8 cellular contexts compared by ENCODE assay signal in the genomic region with DNA sequence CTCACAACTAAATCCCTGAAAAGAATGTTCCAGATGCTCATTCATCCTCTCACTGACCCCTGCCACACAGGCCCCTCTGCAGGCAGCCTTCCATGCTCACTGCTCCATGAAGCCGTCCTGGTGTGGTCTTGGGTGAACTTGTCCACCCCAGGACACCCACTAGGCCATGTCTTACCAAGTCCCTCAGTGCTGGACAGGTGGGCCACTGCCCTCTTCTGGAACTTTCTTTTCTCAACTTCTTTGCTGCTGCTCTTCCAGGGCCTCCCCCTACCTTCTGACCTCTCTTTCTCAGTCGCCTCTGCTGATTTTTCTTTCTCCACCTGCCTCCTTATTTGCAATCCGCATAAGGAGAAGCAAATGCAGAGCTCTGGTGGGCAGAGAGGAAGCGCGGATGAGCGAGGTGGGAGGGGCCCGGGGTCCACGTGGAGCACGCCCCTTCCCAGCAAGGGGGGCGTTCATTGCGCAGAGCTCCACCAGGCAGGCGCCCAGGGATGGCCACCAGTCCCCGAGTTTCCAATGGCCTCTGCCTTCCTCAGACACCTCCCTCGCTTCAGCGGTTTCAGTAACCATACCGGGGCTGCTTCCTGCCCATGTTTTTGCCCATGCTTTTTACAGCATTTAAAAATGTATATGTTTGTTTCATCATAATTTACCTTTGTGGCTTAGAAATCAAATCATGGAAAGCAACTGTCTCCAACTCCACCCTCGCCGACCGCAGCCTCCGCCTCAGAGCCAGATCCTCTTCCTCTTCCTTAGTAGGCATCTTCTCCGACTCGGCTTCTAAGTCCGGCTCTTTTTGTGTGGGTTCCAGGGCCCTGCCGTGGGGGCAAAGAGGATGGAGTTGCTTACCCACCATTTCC.
DNase-seq lines count a peak whose midpoint lies in the region; ATAC-seq and TF ChIP-seq lines count a peak whose summit lies in the region.
"Had no signal": no experiment of that assay in that cellular context is flagged by ENCODE, and none has a peak within 500 bp of the region (broad histone marks: within the 10 kb centered on the region; RNA-seq: fewer than 3 reads in every experiment).

No MANE protein-coding gene starts in this region.

- H3K4me3 ChIP-seq in GM23338 = no peak overlapping the region
- H3K4me3 ChIP-seq in OCI-LY3 (ENCODE audit: low read length) = peak overlapping the region; percentile 61

- no peak overlapping the region for H3K9ac ChIP-seq in OCI-LY3 (ENCODE audit: low read length)

- H3K27ac Mint-ChIP-seq in GM23338 = 0 out of 2 replicates have a peak overlapping the region, but pooled peaks have one; percentile 29
- H3K27ac Mint-ChIP-seq in activated naive CD8-positive, alpha-beta T cell = peak overlapping the region; percentile 41
- H3K27ac Mint-ChIP-seq in stimulated activated effector memory CD8-positive, alpha-beta T cell treated with anti-CD3 and anti-CD28 coated beads, Interleukin-12 subunit alpha, Interleukin-12 subunit beta, amount 100 ng/mL, for 72 hours = peak overlapping the region; percentile 86

- DNase-seq in GM23338 (ENCODE audit: low spot score) (peak; percentile 32), DMS 273 (lab: John Stamatoyannopoulos, UW; ENCODE audit: unreplicated experiment) (no peak)
- DNase-seq in stimulated activated effector memory CD8-positive, alpha-beta T cell treated with anti-CD3 and anti-CD28 coated beads, Interleukin-12 subunit alpha, Interleukin-12 subunit beta, amount 100 ng/mL, for 72 hours (ENCODE audit: low spot score in 2 of 2) = no peak
- DNase-seq: erythroblast had no signal

- H3K36me3 Mint-ChIP-seq in GM23338 (ENCODE audit: low read depth) = peaks cover 33% of the 10 kb centered on the region
- H3K36me3 Mint-ChIP-seq in activated naive CD8-positive, alpha-beta T cell = peaks cover 4% of the 10 kb centered on the region
- no peaks in the 10 kb centered on the region for H3K36me3 Mint-ChIP-seq in stimulated activated effector memory CD8-positive, alpha-beta T cell treated with anti-CD3 and anti-CD28 coated beads, Interleukin-12 subunit alpha, Interleukin-12 subunit beta, amount 100 ng/mL, for 72 hours

- peaks cover 12% of the 10 kb centered on the region; the same call in 1 of the 2 replicates for H3K36me3 ChIP-seq in GM23338 (ENCODE audit: insufficient read depth)
- H3K36me3 ChIP-seq in OCI-LY3 (replicated peaks; ENCODE audit: low read depth, low read length) = peaks cover 6% of the 10 kb centered on the region

- peaks cover 12% of the 10 kb centered on the region for H3K27me3 Mint-ChIP-seq in GM23338 (ENCODE audit: insufficient read depth, low read depth, poor library complexity)
- no peaks in the 10 kb centered on the region for H3K27me3 Mint-ChIP-seq in activated naive CD8-positive, alpha-beta T cell

- H3K9me2 ChIP-seq in GM23338 (ENCODE audit: insufficient read depth) = no peaks in the 10 kb centered on the region

- peaks cover 8% of the 10 kb centered on the region for H3K4me1 Mint-ChIP-seq in GM23338
- peaks cover 8% of the 10 kb centered on the region for H3K4me1 Mint-ChIP-seq in activated naive CD8-positive, alpha-beta T cell (ENCODE audit: low read depth)
- H3K4me1 Mint-ChIP-seq in stimulated activated effector memory CD8-positive, alpha-beta T cell treated with anti-CD3 and anti-CD28 coated beads, Interleukin-12 subunit alpha, Interleukin-12 subunit beta, amount 100 ng/mL, for 72 hours = peaks cover 26% of the 10 kb centered on the region

- H3K4me1 ChIP-seq in GM23338 (ENCODE audit: insufficient read depth) (no peaks in the 10 kb centered on the region; the same call in 1 of the 2 replicates), OCI-LY3 (ENCODE audit: low read length) (0 out of 2 replicates have a peak, but pooled peaks cover 5% of the 10 kb centered on the region)

- H3K27me3 ChIP-seq in GM23338 (ENCODE audit: insufficient read depth) (no peaks in the 10 kb centered on the region), OCI-LY3 (ENCODE audit: low read depth, low read length) (no peaks in the 10 kb centered on the region)

- no peak overlapping the region for H3K4me3 Mint-ChIP-seq in GM23338
- peak overlapping the region; percentile 80 for H3K4me3 Mint-ChIP-seq in activated naive CD8-positive, alpha-beta T cell
- peak overlapping the region; percentile 69 for H3K4me3 Mint-ChIP-seq in stimulated activated effector memory CD8-positive, alpha-beta T cell treated with anti-CD3 and anti-CD28 coated beads, Interleukin-12 subunit alpha, Interleukin-12 subunit beta, amount 100 ng/mL, for 72 hours

- no peaks in the 10 kb centered on the region for H4K20me1 ChIP-seq in GM23338 (replicated peaks; ENCODE audit: insufficient read depth)
- H4K20me1 ChIP-seq in OCI-LY3 (ENCODE audit: insufficient read depth, low read length) = no peaks in the 10 kb centered on the region

- H3K79me2 ChIP-seq in GM23338 (replicated peaks; ENCODE audit: insufficient read depth) (no peaks in the 10 kb centered on the region), OCI-LY3 (ENCODE audit: low read length) (no peaks in the 10 kb centered on the region)

- TF ChIP-seq CTCF in GM23338 (conservative IDR thresholded peaks at IDR 0.05; ENCODE audit: low read depth in 2 of 2) (peak in 1 of 2 experiments; percentile 37; a peak in 2 of 4 replicates), OCI-LY3 (IDR thresholded peaks at IDR 0.05; ENCODE audit: low read depth, low read length) (peak; percentile 15; the same call in 1 of the 2 replicates)

- peaks cover 23% of the 10 kb centered on the region for H3K9me3 Mint-ChIP-seq in GM23338
- peaks cover 11% of the 10 kb centered on the region for H3K9me3 Mint-ChIP-seq in activated naive CD8-positive, alpha-beta T cell (ENCODE audit: low read depth)
- H3K9me3 Mint-ChIP-seq in stimulated activated effector memory CD8-positive, alpha-beta T cell treated with anti-CD3 and anti-CD28 coated beads, Interleukin-12 subunit alpha, Interleukin-12 subunit beta, amount 100 ng/mL, for 72 hours = peaks cover 8% of the 10 kb centered on the region

- H2AFZ ChIP-seq in GM23338 (peak overlapping the region; percentile 83), OCI-LY3 (ENCODE audit: low read depth, low read length) (0 out of 2 replicates have a peak overlapping the region, but pooled peaks have one; percentile 70)

- no peaks in the 10 kb centered on the region for H3F3A ChIP-seq in GM23338 (replicated peaks; ENCODE audit: low read depth)

- H3K4me2 ChIP-seq in GM23338 (peak overlapping the region; percentile 29; the same call in 1 of the 2 replicates), OCI-LY3 (ENCODE audit: low read length) (peak overlapping the region; percentile 55)

- ATAC-seq in GM23338 (peak; percentile 57), HG02885 (IDR thresholded peaks at IDR 0.05; ENCODE audit: poor library complexity, unreplicated experiment) (no peak), HG03432 (IDR thresholded peaks at IDR 0.05; ENCODE audit: unreplicated experiment) (no peak)
- ATAC-seq in stimulated activated effector memory CD8-positive, alpha-beta T cell treated with anti-CD3 and anti-CD28 coated beads, Interleukin-12 subunit alpha, Interleukin-12 subunit beta, amount 100 ng/mL, for 72 hours = peak; percentile 58

- no peaks in the 10 kb centered on the region for H3K9me3 ChIP-seq in OCI-LY3 (ENCODE audit: insufficient read depth, low read length)

- H3K27ac ChIP-seq in GM23338 (ENCODE audit: low read depth) (no peak overlapping the region), OCI-LY3 (ENCODE audit: low read length) (no peak overlapping the region)

TF ChIP-seq in GM23338, 12 proteins besides CTCF, POLR2A, EP300 and RAD21 (continues in another document):
- no peak for TF ChIP-seq CREB1 (CRISPR knock-in tag; IDR thresholded peaks at IDR 0.05; ENCODE audit: low read depth)
- TF ChIP-seq EZH2phosphoT487 (IDR thresholded peaks at IDR 0.05; ENCODE audit: unreplicated experiment) = no peak
- TF ChIP-seq NANOG (IDR thresholded peaks at IDR 0.05; ENCODE audit: borderline replicate concordance) = no peak
- TF ChIP-seq EZH2 (IDR thresholded peaks at IDR 0.05; ENCODE audit: low read depth, unreplicated experiment) = no peak
- TF ChIP-seq POLR2AphosphoS5 (IDR thresholded peaks at IDR 0.05; ENCODE audit: low read depth) = no peak
- TF ChIP-seq, protein P1, sequence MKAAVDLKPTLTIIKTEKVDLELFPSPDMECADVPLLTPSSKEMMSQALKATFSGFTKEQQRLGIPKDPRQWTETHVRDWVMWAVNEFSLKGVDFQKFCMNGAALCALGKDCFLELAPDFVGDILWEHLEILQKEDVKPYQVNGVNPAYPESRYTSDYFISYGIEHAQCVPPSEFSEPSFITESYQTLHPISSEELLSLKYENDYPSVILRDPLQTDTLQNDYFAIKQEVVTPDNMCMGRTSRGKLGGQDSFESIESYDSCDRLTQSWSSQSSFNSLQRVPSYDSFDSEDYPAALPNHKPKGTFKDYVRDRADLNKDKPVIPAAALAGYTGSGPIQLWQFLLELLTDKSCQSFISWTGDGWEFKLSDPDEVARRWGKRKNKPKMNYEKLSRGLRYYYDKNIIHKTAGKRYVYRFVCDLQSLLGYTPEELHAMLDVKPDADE (IDR thresholded peaks at IDR 0.05) = no peak
- no peak for TF ChIP-seq ZNF114 (CRISPR knock-in tag; IDR thresholded peaks at IDR 0.05)
- no peak for TF ChIP-seq ZNF331 (CRISPR knock-in tag; IDR thresholded peaks at IDR 0.05; ENCODE audit: low read depth)
- TF ChIP-seq, protein P2, sequence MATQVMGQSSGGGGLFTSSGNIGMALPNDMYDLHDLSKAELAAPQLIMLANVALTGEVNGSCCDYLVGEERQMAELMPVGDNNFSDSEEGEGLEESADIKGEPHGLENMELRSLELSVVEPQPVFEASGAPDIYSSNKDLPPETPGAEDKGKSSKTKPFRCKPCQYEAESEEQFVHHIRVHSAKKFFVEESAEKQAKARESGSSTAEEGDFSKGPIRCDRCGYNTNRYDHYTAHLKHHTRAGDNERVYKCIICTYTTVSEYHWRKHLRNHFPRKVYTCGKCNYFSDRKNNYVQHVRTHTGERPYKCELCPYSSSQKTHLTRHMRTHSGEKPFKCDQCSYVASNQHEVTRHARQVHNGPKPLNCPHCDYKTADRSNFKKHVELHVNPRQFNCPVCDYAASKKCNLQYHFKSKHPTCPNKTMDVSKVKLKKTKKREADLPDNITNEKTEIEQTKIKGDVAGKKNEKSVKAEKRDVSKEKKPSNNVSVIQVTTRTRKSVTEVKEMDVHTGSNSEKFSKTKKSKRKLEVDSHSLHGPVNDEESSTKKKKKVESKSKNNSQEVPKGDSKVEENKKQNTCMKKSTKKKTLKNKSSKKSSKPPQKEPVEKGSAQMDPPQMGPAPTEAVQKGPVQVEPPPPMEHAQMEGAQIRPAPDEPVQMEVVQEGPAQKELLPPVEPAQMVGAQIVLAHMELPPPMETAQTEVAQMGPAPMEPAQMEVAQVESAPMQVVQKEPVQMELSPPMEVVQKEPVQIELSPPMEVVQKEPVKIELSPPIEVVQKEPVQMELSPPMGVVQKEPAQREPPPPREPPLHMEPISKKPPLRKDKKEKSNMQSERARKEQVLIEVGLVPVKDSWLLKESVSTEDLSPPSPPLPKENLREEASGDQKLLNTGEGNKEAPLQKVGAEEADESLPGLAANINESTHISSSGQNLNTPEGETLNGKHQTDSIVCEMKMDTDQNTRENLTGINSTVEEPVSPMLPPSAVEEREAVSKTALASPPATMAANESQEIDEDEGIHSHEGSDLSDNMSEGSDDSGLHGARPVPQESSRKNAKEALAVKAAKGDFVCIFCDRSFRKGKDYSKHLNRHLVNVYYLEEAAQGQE (IDR thresholded peaks at IDR 0.05; ENCODE audit: unreplicated experiment) = no peak
- no peak for TF ChIP-seq JUNB (IDR thresholded peaks at IDR 0.05; ENCODE audit: unreplicated experiment)

Comparison
In these comparisons a context has a peak if more than half of its experiments do, and no peak if none do; other contexts are left out.
1. ATAC-seq: peak in GM23338 (single experiment) and stimulated activated effector memory CD8-positive, alpha-beta T cell treated with anti-CD3 and anti-CD28 coated beads, Interleukin-12 subunit alpha, Interleukin-12 subunit beta, amount 100 ng/mL, for 72 hours (single experiment); none in HG02885 (single experiment) and HG03432 (single experiment).
2. H3K27ac Mint-ChIP-seq: peak in every context shown above with its lines; median percentile 86 in stimulated activated effector memory CD8-positive, alpha-beta T cell treated with anti-CD3 and anti-CD28 coated beads, Interleukin-12 subunit alpha, Interleukin-12 subunit beta, amount 100 ng/mL, for 72 hours; 41 in activated naive CD8-positive, alpha-beta T cell; 29 in GM23338.